In the genomic region with DNA sequence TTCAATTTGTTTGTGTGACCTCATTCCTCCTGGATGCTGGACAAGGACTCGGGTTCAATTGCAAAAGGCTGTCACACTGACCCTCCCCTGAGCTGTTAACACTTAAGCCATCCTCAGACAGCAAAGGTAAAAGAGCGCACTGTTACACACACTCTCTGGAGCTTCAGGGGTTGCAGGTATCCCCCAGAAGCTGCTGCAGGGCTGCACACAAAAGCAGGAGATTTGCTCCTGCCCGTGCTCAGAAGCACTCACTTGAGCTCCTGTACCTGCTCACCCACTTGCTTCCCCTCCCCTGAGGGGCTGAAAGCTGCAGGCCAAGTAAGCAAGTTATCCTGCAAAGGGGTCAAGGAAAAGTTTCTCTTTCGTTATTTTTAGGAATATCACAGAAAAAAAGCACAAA, we compare ENCODE assay signal across 17 cellular contexts.
"Had no signal": no experiment of that assay in that cellular context is flagged by ENCODE, and none has a peak within 500 bp of the region (broad histone marks: within the 10 kb centered on the region; RNA-seq: fewer than 3 reads in every experiment).

No MANE protein-coding gene starts in this region.

- H3K4me1 Mint-ChIP-seq: endodermal cell; naive thymus-derived CD4-positive, alpha-beta T cell; neural crest cell had no signal

- H3K27me3 ChIP-seq: foreskin keratinocyte, heart left ventricle had no signal

- H3K27me3 Mint-ChIP-seq: naive thymus-derived CD4-positive, alpha-beta T cell had no signal

- H3K4me3 ChIP-seq: coronary artery, heart left ventricle had no signal

- H3K27ac ChIP-seq: coronary artery, foreskin keratinocyte, heart left ventricle had no signal

- DNase-seq: central memory CD4-positive, alpha-beta T cell; effector CD4-positive, alpha-beta T cell; endodermal cell; erythroblast; foreskin keratinocyte; heart left ventricle; hippocampal formation; left colon; left ventricle myocardium superior; naive thymus-derived CD4-positive, alpha-beta T cell; right cardiac atrium; small intestine; stimulated activated CD4-positive, alpha-beta T cell treated with anti-CD3 and anti-CD28 coated beads, Interleukin-2, amount 100 ng/mL, for 48 hours; stimulated activated naive CD4-positive, alpha-beta T cell treated with Interleukin-2 at 50 U/mL for 16 hours; trophoblast cell had no signal

- H3K36me3 Mint-ChIP-seq: naive thymus-derived CD4-positive, alpha-beta T cell had no signal

- H3K4me3 Mint-ChIP-seq: endodermal cell; naive thymus-derived CD4-positive, alpha-beta T cell; neural crest cell had no signal

- H3K4me1 ChIP-seq: foreskin keratinocyte, heart left ventricle had no signal

- ATAC-seq: foreskin keratinocyte; heart left ventricle; left colon; left ventricle myocardium superior; naive thymus-derived CD4-positive, alpha-beta T cell; right cardiac atrium had no signal

- H3K36me3 ChIP-seq: heart left ventricle had no signal

- H3K27ac Mint-ChIP-seq: endodermal cell; naive thymus-derived CD4-positive, alpha-beta T cell had no signal
